19 cellular contexts compared by ENCODE assay signal in the genomic region with DNA sequence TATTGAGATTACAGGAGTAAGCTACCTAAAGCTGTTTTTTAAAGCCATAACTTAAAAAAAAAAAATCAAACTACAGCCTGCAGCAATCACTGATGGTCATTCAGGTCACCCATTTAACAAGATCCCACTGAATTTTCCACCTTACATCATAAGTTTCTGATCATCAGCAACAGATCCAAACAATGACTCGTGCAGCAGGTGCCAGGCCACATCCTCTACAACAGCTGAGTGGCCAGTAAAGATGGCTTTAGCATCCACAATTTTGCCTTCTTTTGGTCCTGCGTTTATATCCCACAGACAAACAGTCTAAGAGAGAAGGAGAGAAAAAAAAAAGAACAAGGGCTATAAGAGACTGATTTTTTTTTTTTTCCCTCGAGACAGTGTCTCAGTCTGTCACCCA.
"Had no signal": no experiment of that assay in that cellular context is flagged by ENCODE, and none has a peak within 500 bp of the region (broad histone marks: within the 10 kb centered on the region; RNA-seq: fewer than 3 reads in every experiment).

No MANE protein-coding gene starts in this region.

- H3K36me3 ChIP-seq: ovary had no signal

- H3K27ac ChIP-seq: gastroesophageal sphincter, heart right ventricle, ovary, right lobe of liver, thyroid gland had no signal

- H3K27me3 Mint-ChIP-seq: stimulated activated memory B cell treated with anti-CD40 and anti-IgM and Interleukin-4, amounts not matched to agents 10 μg/mL and 1 μg/mL and 100 μg/mL, for 72 hours had no signal

- H3K27me3 ChIP-seq: adrenal gland, gastroesophageal sphincter, ovary, right lobe of liver, thyroid gland had no signal

- H3K4me3 ChIP-seq: adrenal gland, gastroesophageal sphincter, heart right ventricle, ovary, right lobe of liver, thyroid gland had no signal

- ATAC-seq: gastroesophageal sphincter; heart right ventricle; left ventricle myocardium superior; right lobe of liver; stimulated activated memory B cell treated with anti-CD40 and anti-IgM and Interleukin-4, amounts not matched to agents 10 μg/mL and 1 μg/mL and 100 μg/mL, for 72 hours; WTC11 had no signal

- H3K27ac Mint-ChIP-seq: immature natural killer cell, WTC11 had no signal

- H3K4me1 Mint-ChIP-seq: WTC11 had no signal

- H3K9me3 Mint-ChIP-seq: immature natural killer cell; stimulated activated memory B cell treated with anti-CD40 and anti-IgM and Interleukin-4, amounts not matched to agents 10 μg/mL and 1 μg/mL and 100 μg/mL, for 72 hours had no signal

- H3K9me3 ChIP-seq: adrenal gland, gastroesophageal sphincter, heart right ventricle, ovary, right lobe of liver, thyroid gland had no signal

- DNase-seq: activated CD4-positive, alpha-beta T cell treated with anti-CD3 and anti-CD28 coated beads for 4 hours; activated CD8-positive, alpha-beta memory T cell treated with anti-CD3 and anti-CD28 coated beads for 24 hours; activated CD8-positive, alpha-beta memory T cell treated with anti-CD3 and anti-CD28 coated beads, Interleukin-2, amount 50 U/mL, for 48 hours; activated naive CD4-positive, alpha-beta T cell treated with Interleukin-2 at 50 U/mL for 16 hours; adrenal gland; cerebellar nuclear complex; cortex of kidney; heart right ventricle; immature natural killer cell; kidney glomerular epithelial cell; left ventricle myocardium superior; ovary; right lobe of liver; stimulated activated CD4-positive, alpha-beta T cell treated with anti-CD3 and anti-CD28 coated beads, Interleukin-4, amount 100 ng/mL, for 24 hours; SW 1271; thyroid gland had no signal

- H3K4me3 Mint-ChIP-seq: immature natural killer cell; stimulated activated memory B cell treated with anti-CD40 and anti-IgM and Interleukin-4, amounts not matched to agents 10 μg/mL and 1 μg/mL and 100 μg/mL, for 72 hours; WTC11 had no signal

- H3K4me1 ChIP-seq: gastroesophageal sphincter, right lobe of liver, thyroid gland had no signal
